ENCODE assay signal across 1 cellular context in genomic region chr22:31346255-31346732, GRCh38.
TF ChIP-seq lines count a peak whose summit lies in the region.

Gene PATZ1, minus strand, starts transcription at chr22:31346346. Its CDS starts 744 bp downstream, at chr22:31345602.

TF ChIP-seq in K562, 482 proteins besides CTCF, POLR2A, EP300 and RAD21 (continued from another document):
- no peak; the same call in 1 of the 2 replicates for TF ChIP-seq ZNF740 (CRISPR knock-in tag; IDR thresholded peaks at IDR 0.05)
- TF ChIP-seq ZNF740 (tag; IDR thresholded peaks at IDR 0.05) = peak in 1 of 2 experiments; percentile 76; a peak in 2 of 4 replicates
- 0 out of 2 replicates have a peak, but pooled peaks have one; percentile 6 for TF ChIP-seq FOSL1 (tag; conservative IDR thresholded peaks at IDR 0.05)
- TF ChIP-seq DPF2 (IDR thresholded peaks at IDR 0.05) = no peak
- TF ChIP-seq SRSF3 (IDR thresholded peaks at IDR 0.05; ENCODE audit: insufficient read depth, low read length) = no peak
- TF ChIP-seq TCFL5 (CRISPR knock-in tag; conservative IDR thresholded peaks at IDR 0.05) = no peak
- peak in 1 of 2 experiments; percentile 74; a peak in 1 of 4 replicates for TF ChIP-seq KDM4B (IDR thresholded peaks at IDR 0.05; ENCODE audit: borderline replicate concordance in 2 of 2, low read depth in 1 of 2)
- no peak for TF ChIP-seq CHD4 (IDR thresholded peaks at IDR 0.05; ENCODE audit: insufficient read depth, insufficient replicate concordance, low read depth, low read length, poor library complexity, severe bottlenecking)
- TF ChIP-seq SMARCB1 (IDR thresholded peaks at IDR 0.05; ENCODE audit: insufficient read length, low read depth) = no peak
- TF ChIP-seq SMAD3 (CRISPR knock-in tag; conservative IDR thresholded peaks at IDR 0.05) = no peak
- no peak for TF ChIP-seq SRSF7 (optimal IDR thresholded peaks at IDR 0.05; ENCODE audit: low read depth, low read length)
- TF ChIP-seq CEBPG (CRISPR knock-in tag; IDR thresholded peaks at IDR 0.05) = no peak
- no peak for TF ChIP-seq CEBPG (tag; conservative IDR thresholded peaks at IDR 0.05 in 1 of 2, IDR thresholded peaks at IDR 0.05 in 1 of 2)
- TF ChIP-seq ZNF707 (CRISPR knock-in tag; conservative IDR thresholded peaks at IDR 0.05) = no peak
- TF ChIP-seq MTA2 (IDR thresholded peaks at IDR 0.05; ENCODE audit: low read depth) = peak; percentile 21; the same call in 1 of the 2 replicates
- no peak for TF ChIP-seq ZNF133 (CRISPR knock-in tag; IDR thresholded peaks at IDR 0.05)
- no peak for TF ChIP-seq FOXJ2 (tag; IDR thresholded peaks at IDR 0.05)
- TF ChIP-seq GABPA (tag; conservative IDR thresholded peaks at IDR 0.05; ENCODE audit: low read depth) = peak; percentile 90
- TF ChIP-seq NFRKB (IDR thresholded peaks at IDR 0.05; ENCODE audit: low read depth) = no peak
- peak; percentile 75 for TF ChIP-seq NR2C2 (CRISPR knock-in tag; IDR thresholded peaks at IDR 0.05)
- peak; percentile 98 for TF ChIP-seq NR2C2 (tag; IDR thresholded peaks at IDR 0.05)
- TF ChIP-seq GABPB1 (CRISPR knock-in tag; IDR thresholded peaks at IDR 0.05) = peak; percentile 44; the same call in 1 of the 2 replicates
- 0 out of 2 replicates have a peak, but pooled peaks have one; percentile 14 for TF ChIP-seq ETV1 (tag; conservative IDR thresholded peaks at IDR 0.05; ENCODE audit: low read depth)
- 0 out of 2 replicates have a peak, but pooled peaks have one; percentile 39 for TF ChIP-seq EP400 (IDR thresholded peaks at IDR 0.05)
- TF ChIP-seq RBFOX2 (IDR thresholded peaks at IDR 0.05; ENCODE audit: low read depth, low read length) = peak; percentile 56
- no peak for TF ChIP-seq ETS1 (conservative IDR thresholded peaks at IDR 0.05; ENCODE audit: control insufficient read depth, low read depth, low read length)
- no peak for TF ChIP-seq GATA2 (CRISPR knock-in tag; IDR thresholded peaks at IDR 0.05)
- peak; percentile 43 for TF ChIP-seq RBBP5 (IDR thresholded peaks at IDR 0.05; ENCODE audit: borderline replicate concordance, insufficient read depth, low read length, poor library complexity, severe bottlenecking)
- TF ChIP-seq VEZF1 (CRISPR knock-in tag; IDR thresholded peaks at IDR 0.05) = peak; percentile 97
- TF ChIP-seq TRIM28 (IDR thresholded peaks at IDR 0.05) = no peak
- peak; percentile 41; the same call in 1 of the 2 replicates for TF ChIP-seq PHF8 (IDR thresholded peaks at IDR 0.05; ENCODE audit: borderline replicate concordance, low read length)
- peak; percentile 65 for TF ChIP-seq PRDM10 (IDR thresholded peaks at IDR 0.05; ENCODE audit: partially characterized antibody)
- peak in 2 of 3 experiments; percentile 71 to 85 for TF ChIP-seq YY1 (IDR thresholded peaks at IDR 0.05; ENCODE audit: borderline replicate concordance in 1 of 3, control insufficient read depth in 1 of 3, extremely low read depth in 1 of 3, insufficient read depth in 3 of 3, insufficient read length in 1 of 3, insufficient replicate concordance in 2 of 3, low read depth in 1 of 3, low read length in 2 of 3)
- peak; percentile 64 for TF ChIP-seq POLR2G (IDR thresholded peaks at IDR 0.05; ENCODE audit: low read depth, low read length)
- peak; percentile 86 for TF ChIP-seq NR2C1 (IDR thresholded peaks at IDR 0.05)
- TF ChIP-seq NR2C1 (tag; IDR thresholded peaks at IDR 0.05) = peak; percentile 95
- TF ChIP-seq ZBTB11 (CRISPR knock-in tag; IDR thresholded peaks at IDR 0.05) = peak in 1 of 3 experiments; percentile 73; a peak in 1 of 6 replicates
- TF ChIP-seq ZNF384 (IDR thresholded peaks at IDR 0.05; ENCODE audit: low read depth, low read length) = peak; percentile 60; the same call in 1 of the 2 replicates
